1 cellular context compared by ENCODE assay signal in genomic region chr10:52703451-52703850, GRCh38.
TF ChIP-seq lines count a peak whose summit lies in the region.

No MANE protein-coding gene starts in this region.

TF ChIP-seq in HepG2, 621 proteins besides CTCF, POLR2A, EP300 and RAD21 (continued from another document):
- TF ChIP-seq ZBTB34 (CRISPR knock-in tag; IDR thresholded peaks at IDR 0.05) = no peak
- TF ChIP-seq PRMT3 (CRISPR knock-in tag; IDR thresholded peaks at IDR 0.05; ENCODE audit: borderline replicate concordance, low read depth) = no peak
- TF ChIP-seq PBX3 (CRISPR knock-in tag; IDR thresholded peaks at IDR 0.05; ENCODE audit: borderline replicate concordance) = no peak
- no peak for TF ChIP-seq ZNF260 (CRISPR knock-in tag; IDR thresholded peaks at IDR 0.05; ENCODE audit: borderline replicate concordance, low read depth)
- no peak for TF ChIP-seq ZNF20 (CRISPR knock-in tag; IDR thresholded peaks at IDR 0.05)
- no peak for TF ChIP-seq ZNF670 (CRISPR knock-in tag; IDR thresholded peaks at IDR 0.05; ENCODE audit: borderline replicate concordance)
- TF ChIP-seq ZNF616 (CRISPR knock-in tag; IDR thresholded peaks at IDR 0.05; ENCODE audit: low read depth) = no peak
- TF ChIP-seq ZBED4 (CRISPR knock-in tag; IDR thresholded peaks at IDR 0.05; ENCODE audit: borderline replicate concordance) = no peak
- TF ChIP-seq HIC2 (CRISPR knock-in tag; IDR thresholded peaks at IDR 0.05; ENCODE audit: low read depth) = no peak
- TF ChIP-seq NONO (IDR thresholded peaks at IDR 0.05) = no peak
- TF ChIP-seq NONO (CRISPR knock-in tag; conservative IDR thresholded peaks at IDR 0.05) = no peak
- no peak for TF ChIP-seq ZMYM2 (CRISPR knock-in tag; IDR thresholded peaks at IDR 0.05)
- TF ChIP-seq ZNF782 (CRISPR knock-in tag; IDR thresholded peaks at IDR 0.05; ENCODE audit: borderline replicate concordance) = no peak
TF ChIP-seq in HepG2: peak in this region for 0.
